6 cellular contexts compared by ENCODE assay signal in genomic region chr3:107508331-107508730, GRCh38.
"Had no signal": no experiment of that assay in that cellular context is flagged by ENCODE, and none has a peak within 500 bp of the region (broad histone marks: within the 10 kb centered on the region; RNA-seq: fewer than 3 reads in every experiment).

No MANE protein-coding gene starts in this region.

- H3K27ac ChIP-seq: HL-60 had no signal

- H3K4me3 ChIP-seq: K562 had no signal

- ATAC-seq: HepG2, K562 had no signal

- DNase-seq: IMR-90, KBM-7, KG1 had no signal
